8 cellular contexts compared by ENCODE assay signal in genomic region chr2:100320547-100321180, GRCh38. TPM values are rescaled to one million over a fixed set of nuclear protein-coding genes. Genes with fewer than 3 reads are reported as not detected.
A peak's percentile ranks its signal among the peaks of the same experiment; 100 is the strongest.
DNase-seq lines count a peak whose midpoint lies in the region; ATAC-seq and TF ChIP-seq lines count a peak whose summit lies in the region.

No MANE protein-coding gene starts in this region.

- H3K4me1 Mint-ChIP-seq in T-helper 1 cell treated with Interleukin-12 subunit alpha and Interleukin-12 subunit beta and Interleukin-4 antibody, amounts not matched to agents 30 μg/mL and 1 μg/mL, for 36 hours (ENCODE audit: low read depth), result peaks cover 2% of the 10 kb centered on the region

- peaks cover 66% of the 10 kb centered on the region for H3K27me3 Mint-ChIP-seq in T-helper 1 cell treated with Interleukin-12 subunit alpha and Interleukin-12 subunit beta and Interleukin-4 antibody, amounts not matched to agents 30 μg/mL and 1 μg/mL, for 36 hours (ENCODE audit: low read depth)

- no peaks in the 10 kb centered on the region for H3K36me3 ChIP-seq in right lobe of liver
- no peaks in the 10 kb centered on the region for H3K36me3 ChIP-seq in tibial artery

- no peaks in the 10 kb centered on the region for H3K36me3 Mint-ChIP-seq in T-helper 1 cell treated with Interleukin-12 subunit alpha and Interleukin-12 subunit beta and Interleukin-4 antibody, amounts not matched to agents 30 μg/mL and 1 μg/mL, for 36 hours (ENCODE audit: low read depth)

- H3K9me3 ChIP-seq in right lobe of liver (no peaks in the 10 kb centered on the region), tibial artery (peaks cover 0 to 5% (median 0%) of the 10 kb centered on the region in 3 donors)

- WGBS in right lobe of liver (ENCODE audit: insufficient coverage, low coverage, low lambda C conversion rate, missing lambda C conversion rate), result 52% methylated on average over 14 of the region's 19 CpGs

- H3K4me3 ChIP-seq in right lobe of liver, result peak overlapping the region; percentile 36 to 60 (median 42)
- H3K4me3 ChIP-seq in tibial artery, result peak overlapping the region; percentile 62 to 76

- TF ChIP-seq POLR2A in right lobe of liver (IDR thresholded peaks at IDR 0.05), result no peak

- intact Hi-C loops in right lobe of liver (cut with DNase I) (no loop called here), tibial artery (cut with DNase I; ENCODE audit: low total_unique reads) (no loop called here)

- TF ChIP-seq CTCF in right lobe of liver (IDR thresholded peaks at IDR 0.05) (no peak), tibial artery (IDR thresholded peaks at IDR 0.05) (no peak)

- no peak for ATAC-seq in right lobe of liver

- peaks cover 0 to 3% (median 0%) of the 10 kb centered on the region in 4 donors for H3K4me1 ChIP-seq in right lobe of liver
- H3K4me1 ChIP-seq in tibial artery, result peaks cover 0 to 11% (median 7%) of the 10 kb centered on the region in 4 donors

- no peak for DNase-seq in T-helper 1 cell
- DNase-seq in amniotic epithelial cell (ENCODE audit: low read depth), result peak; percentile 8
- no peak for DNase-seq in right lobe of liver
- DNase-seq in tibial artery, result no peak
- DNase-seq in iPS-NIHi11 (ENCODE audit: low spot score), result no peak
- no peak for DNase-seq in effector CD8-positive, alpha-beta T cell (lab: John Stamatoyannopoulos, UW)
- DNase-seq in activated CD4-positive, alpha-beta T cell treated with anti-CD3 and anti-CD28 coated beads for 48 hours, result no peak

- H3K27ac ChIP-seq in right lobe of liver, result no peak overlapping the region
- H3K27ac ChIP-seq in tibial artery, result peak overlapping the region in 1 of 2 donors; percentile 51

- H3K9me3 Mint-ChIP-seq in T-helper 1 cell treated with Interleukin-12 subunit alpha and Interleukin-12 subunit beta and Interleukin-4 antibody, amounts not matched to agents 30 μg/mL and 1 μg/mL, for 36 hours, result peaks cover 24% of the 10 kb centered on the region

- H3K4me3 Mint-ChIP-seq in T-helper 1 cell treated with Interleukin-12 subunit alpha and Interleukin-12 subunit beta and Interleukin-4 antibody, amounts not matched to agents 30 μg/mL and 1 μg/mL, for 36 hours, result peak overlapping the region; percentile 25

- no peak overlapping the region for H3K27ac Mint-ChIP-seq in T-helper 1 cell treated with Interleukin-12 subunit alpha and Interleukin-12 subunit beta and Interleukin-4 antibody, amounts not matched to agents 30 μg/mL and 1 μg/mL, for 36 hours

- H3K27me3 ChIP-seq in right lobe of liver, result no peaks in the 10 kb centered on the region
- H3K27me3 ChIP-seq in tibial artery, result peaks cover 0 to 3% of the 10 kb centered on the region in 2 donors

RNA-seq across cellular contexts. Expression of gene LONRF2, which starts 1.6 kb away (rescaled TPM):
- total RNA-seq in right lobe of liver, result 1 to 10 TPM in 5 of 6 experiments, under 1 TPM in 1; 0.51 to 2.5 (median 1.7) TPM
